In genomic region chr11:17745032-17745772, GRCh38 we compare ENCODE assay signal across 21 cellular contexts. TPM values are rescaled to one million over a fixed set of nuclear protein-coding genes. Genes with fewer than 3 reads are reported as not detected.
A peak's percentile ranks its signal among the peaks of the same experiment; 100 is the strongest.
DNase-seq lines count a peak whose midpoint lies in the region; ATAC-seq and TF ChIP-seq lines count a peak whose summit lies in the region.
"Had no signal": no experiment of that assay in that cellular context is flagged by ENCODE, and none has a peak within 500 bp of the region (broad histone marks: within the 10 kb centered on the region; RNA-seq: fewer than 3 reads in every experiment).

No MANE protein-coding gene starts in this region.

- H3K4me1 ChIP-seq in left ventricle myocardium inferior (peaks cover 5% of the 10 kb centered on the region), RWPE2 (ENCODE audit: insufficient read depth, poor library complexity, severe bottlenecking) (no peaks in the 10 kb centered on the region), left lung (no peaks in the 10 kb centered on the region), upper lobe of right lung (no peaks in the 10 kb centered on the region)

- intact Hi-C loops in cardiac septum (cut with DNase I) (no loop called here), left ventricle myocardium inferior (cut with micrococcal nuclease) (no loop called here), left lung (cut with DNase I) (no loop called here), upper lobe of right lung (cut with DNase I) (no loop called here)

- no peak for ATAC-seq in RWPE2 (ENCODE audit: low read depth)
- no peak for ATAC-seq in left lung
- no peak for ATAC-seq in upper lobe of right lung
- ATAC-seq in HG03571 (IDR thresholded peaks at IDR 0.05; ENCODE audit: unreplicated experiment): no peak

- no peak overlapping the region for H3K4me3 ChIP-seq in left ventricle myocardium inferior
- no peak overlapping the region for H3K4me3 ChIP-seq in RWPE2 (ENCODE audit: severe bottlenecking)
- H3K4me3 ChIP-seq in left lung: no peak overlapping the region
- H3K4me3 ChIP-seq in upper lobe of right lung: no peak overlapping the region
- H3K4me3 ChIP-seq: BLaER1 treated with 17β-estradiol and CSF1 and Interleukin-3, amounts not matched to agents 10 nM and 100 nM; GM23248 had no signal

- H3K9me3 ChIP-seq in left ventricle myocardium inferior (replicated peaks): no peaks in the 10 kb centered on the region
- H3K9me3 ChIP-seq in RWPE2 (ENCODE audit: severe bottlenecking): no peaks in the 10 kb centered on the region
- H3K9me3 ChIP-seq in left lung: no peaks in the 10 kb centered on the region
- H3K9me3 ChIP-seq in upper lobe of right lung: no peaks in the 10 kb centered on the region
- H3K9me3 ChIP-seq: BLaER1 treated with 17β-estradiol and CSF1 and Interleukin-3, amounts not matched to agents 10 nM and 100 nM had no signal

- H3K27me3 ChIP-seq in left ventricle myocardium inferior (ENCODE audit: low read depth) (peaks cover 44% of the 10 kb centered on the region), RWPE2 (ENCODE audit: insufficient read depth, poor library complexity, severe bottlenecking) (no peaks in the 10 kb centered on the region), left lung (peaks cover 0 to 46% of the 10 kb centered on the region in 2 donors), upper lobe of right lung (peaks cover 10% of the 10 kb centered on the region)
- H3K27me3 ChIP-seq: BLaER1 treated with 17β-estradiol and CSF1 and Interleukin-3, amounts not matched to agents 10 nM and 100 nM had no signal

- H3K36me3 ChIP-seq in left ventricle myocardium inferior (no peaks in the 10 kb centered on the region), RWPE2 (ENCODE audit: low read depth) (no peaks in the 10 kb centered on the region), left lung (no peaks in the 10 kb centered on the region), upper lobe of right lung (no peaks in the 10 kb centered on the region)
- H3K36me3 ChIP-seq: BLaER1 treated with 17β-estradiol and CSF1 and Interleukin-3, amounts not matched to agents 10 nM and 100 nM had no signal

- DNase-seq in cardiac septum (ENCODE audit: low spot score) (peak; percentile 58), left ventricle myocardium inferior (no peak), RWPE2 (ENCODE audit: low spot score) (peak; percentile 33), left lung (peak; percentile 25 to 58), upper lobe of right lung (peak; percentile 50)
- no peak for DNase-seq in activated naive CD4-positive, alpha-beta T cell treated with anti-CD3 and anti-CD28 coated beads, Interleukin-2, amount 50 U/mL, for 16 hours
- no peak for DNase-seq in activated naive CD4-positive, alpha-beta T cell treated with Interleukin-2 at 50 U/mL for 16 hours
- DNase-seq: DMS53, EL, GM23248, HCEC 1CT, NCI-H1092 treated with DMSO at 0.1 percent for 48 hours, NCI-H1694, NCI-H2081 treated with DMSO at 0.1 percent for 48 hours, NCI-H510A, NCI-H748 treated with DMSO at 0.1 percent for 48 hours, PC-3 had no signal

- H3K27ac ChIP-seq in left ventricle myocardium inferior (replicated peaks) (no peak overlapping the region), RWPE2 (ENCODE audit: poor library complexity, severe bottlenecking) (no peak overlapping the region), left lung (no peak overlapping the region), upper lobe of right lung (no peak overlapping the region)
- H3K27ac ChIP-seq: BLaER1 treated with 17β-estradiol and CSF1 and Interleukin-3, amounts not matched to agents 10 nM and 100 nM; GM23248 had no signal

- TF ChIP-seq CTCF in left ventricle myocardium inferior (IDR thresholded peaks at IDR 0.05; ENCODE audit: borderline replicate concordance) (no peak), RWPE2 (IDR thresholded peaks at IDR 0.05; ENCODE audit: poor library complexity, severe bottlenecking) (no peak), left lung (IDR thresholded peaks at IDR 0.05) (no peak), upper lobe of right lung (IDR thresholded peaks at IDR 0.05) (no peak)

RNA-seq across cellular contexts. Expression of gene KCNC1, which starts 10.6 kb away (rescaled TPM):
- total RNA-seq in cardiac septum (0.05 TPM), left ventricle myocardium inferior (not detected), left lung (not detected), upper lobe of right lung (not detected)
- total RNA-seq: CD8-positive, alpha-beta memory T cell; GM23248; PC-3 had no signal

RNA-seq across cellular contexts. Expression of gene MYOD1, which starts 25.8 kb away (rescaled TPM):
- total RNA-seq in cardiac septum (not detected), left ventricle myocardium inferior (not detected), left lung (not detected), upper lobe of right lung (not detected)
- total RNA-seq: A673; CD8-positive, alpha-beta memory T cell; GM23248; PC-3 had no signal

Comparison
In these comparisons a context has a peak if more than half of its experiments do, and no peak if none do; other contexts are left out.
1. DNase-seq: peak in cardiac septum (single experiment), RWPE2 (single experiment), left lung (2 of 2) and upper lobe of right lung (single experiment); none in left ventricle myocardium inferior (single experiment), activated naive CD4-positive, alpha-beta T cell treated with anti-CD3 and anti-CD28 coated beads, Interleukin-2, amount 50 U/mL, for 16 hours (single experiment) and activated naive CD4-positive, alpha-beta T cell treated with Interleukin-2 at 50 U/mL for 16 hours (single experiment).